Comparison of ENCODE assay signal across 12 cellular contexts in the genomic region with DNA sequence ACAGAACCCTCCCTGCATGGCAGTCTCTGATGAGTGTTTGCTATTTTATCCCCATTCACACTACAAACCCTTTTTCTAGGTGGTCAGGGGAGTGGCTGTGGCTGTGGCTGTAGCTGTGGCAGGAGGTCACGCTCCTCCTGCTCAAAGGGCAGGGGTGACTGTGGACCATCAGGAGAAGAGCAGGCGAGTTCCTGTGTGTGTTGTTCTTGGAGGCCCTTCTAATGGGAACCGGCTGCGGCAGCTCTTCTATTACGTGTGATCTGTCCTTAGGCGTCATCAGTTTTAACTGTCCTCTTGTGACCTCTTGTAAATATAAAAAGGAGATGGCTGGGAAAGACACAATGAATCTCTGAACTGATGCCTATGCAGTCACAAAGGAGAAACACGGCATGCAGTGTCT.
DNase-seq lines count a peak whose midpoint lies in the region; ATAC-seq and TF ChIP-seq lines count a peak whose summit lies in the region.
"Had no signal": no experiment of that assay in that cellular context is flagged by ENCODE, and none has a peak within 500 bp of the region (broad histone marks: within the 10 kb centered on the region; RNA-seq: fewer than 3 reads in every experiment).

No MANE protein-coding gene starts in this region.

- H3K9me3 ChIP-seq in endodermal cell (ENCODE audit: control insufficient read depth, low read length) (no peaks in the 10 kb centered on the region), lung (ENCODE audit: control insufficient read depth in 2 of 2, insufficient read depth in 1 of 2, low read length in 1 of 2) (peaks cover 0 to 2% of the 10 kb centered on the region in 2 donors), upper lobe of right lung (no peaks in the 10 kb centered on the region)
- H3K9me3 ChIP-seq: A549, mucosa of descending colon, thoracic aorta had no signal

- H3K9ac ChIP-seq in endodermal cell (ENCODE audit: extremely low read depth, low read length, poor library complexity, severe bottlenecking) = no peak overlapping the region

- WGBS in endodermal cell (ENCODE audit: insufficient coverage in 1 of 2, insufficient read length in 1 of 2), 2 experiments = 93 to 94% methylated on average over 4 to 7 of the region's 7 CpGs
- WGBS in lung, 2 donors = 78 to 85% methylated on average over 7 of the region's 7 CpGs

- no peak overlapping the region for H3K4me3 ChIP-seq in endodermal cell (ENCODE audit: low read length)
- no peak overlapping the region for H3K4me3 ChIP-seq in lung
- H3K4me3 ChIP-seq in upper lobe of right lung = no peak overlapping the region
- H3K4me3 ChIP-seq: A549, mucosa of descending colon, thoracic aorta had no signal

- ATAC-seq in lung (ENCODE audit: insufficient read depth, low FRiP score) = peak; percentile 32
- peak; percentile 24 for ATAC-seq in upper lobe of right lung
- ATAC-seq: A549, mucosa of descending colon had no signal

- H3K4me3 Mint-ChIP-seq in endodermal cell = no peak overlapping the region

- no peaks in the 10 kb centered on the region for H3K4me1 Mint-ChIP-seq in endodermal cell

- H3K9me3 Mint-ChIP-seq in endodermal cell = no peaks in the 10 kb centered on the region

- no peak overlapping the region for H3K27ac ChIP-seq in endodermal cell (ENCODE audit: low read depth, low read length)
- peak overlapping the region in 1 of 2 donors; percentile 2 for H3K27ac ChIP-seq in lung (ENCODE audit: low read depth in 1 of 2, low read length in 1 of 2)
- H3K27ac ChIP-seq in upper lobe of right lung = no peak overlapping the region
- H3K27ac ChIP-seq: A549, thoracic aorta had no signal

- TF ChIP-seq CTCF in endodermal cell (conservative IDR thresholded peaks at IDR 0.05) = no peak
- TF ChIP-seq CTCF in lung (IDR thresholded peaks at IDR 0.05; ENCODE audit: control extremely low read depth, extremely low read depth) = no peak
- TF ChIP-seq CTCF in upper lobe of right lung (IDR thresholded peaks at IDR 0.05) = no peak

- H3K36me3 Mint-ChIP-seq in endodermal cell (ENCODE audit: low read depth) = peaks cover 2% of the 10 kb centered on the region

- intact Hi-C loops in upper lobe of right lung (cut with DNase I) = no loop called here

- H3K27ac Mint-ChIP-seq in endodermal cell = no peak overlapping the region

- H3K4me1 ChIP-seq in endodermal cell (ENCODE audit: control insufficient read depth, insufficient read depth, low read length) = no peaks in the 10 kb centered on the region
- H3K4me1 ChIP-seq in lung (ENCODE audit: control insufficient read depth in 2 of 2, insufficient read depth in 2 of 2, low read length in 2 of 2) = peaks cover 3 to 20% of the 10 kb centered on the region in 2 donors
- H3K4me1 ChIP-seq in upper lobe of right lung = peaks cover 11% of the 10 kb centered on the region

- H3K36me3 ChIP-seq in endodermal cell (ENCODE audit: control insufficient read depth, insufficient read depth, low read length) (no peaks in the 10 kb centered on the region), lung (ENCODE audit: control insufficient read depth in 2 of 2, insufficient read depth in 2 of 2, low read length in 2 of 2) (no peaks in the 10 kb centered on the region), upper lobe of right lung (no peaks in the 10 kb centered on the region)

- DNase-seq in NCI-H2227 (lab: John Stamatoyannopoulos, UW; ENCODE audit: unreplicated experiment) = peak; percentile 7
- no peak for DNase-seq in NCI-H2227 treated with DMSO at 0.1 percent for 48 hours (lab: John Stamatoyannopoulos, UW)
- peak; percentile 35 for DNase-seq in endodermal cell
- DNase-seq in lung (ENCODE audit: low spot score) = no peak
- no peak for DNase-seq in upper lobe of right lung
- no peak for DNase-seq in SIG-M5 treated with dmso at 0.1 percent for 504 hours (lab: John Stamatoyannopoulos, UW; ENCODE audit: unreplicated experiment)
- no peak for DNase-seq in T-helper 2 cell
- no peak for DNase-seq in Kasumi-1 (lab: John Stamatoyannopoulos, UW)
- DNase-seq: NCI-H226 had no signal

- no peaks in the 10 kb centered on the region for H3K27me3 Mint-ChIP-seq in endodermal cell (ENCODE audit: insufficient read depth)

- H3K27me3 ChIP-seq in endodermal cell (ENCODE audit: control insufficient read depth, insufficient read depth, low read length, poor library complexity, severe bottlenecking) = no peaks in the 10 kb centered on the region
- H3K27me3 ChIP-seq in lung (ENCODE audit: control insufficient read depth, insufficient read depth) = no peaks in the 10 kb centered on the region
- H3K27me3 ChIP-seq in upper lobe of right lung = no peaks in the 10 kb centered on the region

Comparison
In these comparisons a context has a peak if more than half of its experiments do, and no peak if none do; other contexts are left out.
1. DNase-seq: peak in NCI-H2227 (single experiment) and endodermal cell (single experiment); none in NCI-H2227 treated with DMSO at 0.1 percent for 48 hours (single experiment), lung (single experiment), upper lobe of right lung (single experiment), SIG-M5 treated with dmso at 0.1 percent for 504 hours (single experiment), T-helper 2 cell (0 of 5) and Kasumi-1 (0 of 2).